ENCODE assay signal across 1 cellular context in the genomic region with DNA sequence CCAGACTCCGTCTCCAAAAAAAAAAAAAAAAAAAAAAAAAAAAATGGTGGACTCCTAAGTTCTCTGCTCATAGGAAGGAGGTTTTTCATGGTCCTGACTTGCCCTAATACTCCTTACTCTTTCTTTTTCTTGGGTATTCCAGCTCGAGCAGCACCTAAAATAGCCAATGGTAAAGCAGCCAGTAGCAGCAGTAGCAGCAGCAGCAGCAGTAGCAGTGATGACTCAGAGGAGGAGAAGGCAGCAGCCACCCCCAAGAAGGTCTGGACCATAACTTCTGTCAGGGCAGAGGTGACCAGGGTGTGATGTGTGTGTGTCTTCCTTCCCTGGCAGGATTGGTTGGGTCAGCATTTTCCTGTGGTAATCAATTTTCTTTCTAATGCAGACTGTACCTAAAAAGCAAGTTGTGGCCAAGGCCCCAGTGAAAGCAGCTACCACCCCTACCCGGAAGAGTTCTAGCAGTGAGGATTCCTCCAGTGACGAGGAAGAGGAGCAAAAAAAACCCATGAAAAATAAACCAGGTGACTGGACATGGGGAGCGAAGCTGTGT.
TF ChIP-seq lines count a peak whose summit lies in the region.

No MANE protein-coding gene starts in this region.

TF ChIP-seq in SK-N-SH treated with all-trans-retinoic acid at 6 μM for 48 hours, 23 proteins besides CTCF, POLR2A, EP300 and RAD21 (continued from another document):
- TF ChIP-seq, protein P1, sequence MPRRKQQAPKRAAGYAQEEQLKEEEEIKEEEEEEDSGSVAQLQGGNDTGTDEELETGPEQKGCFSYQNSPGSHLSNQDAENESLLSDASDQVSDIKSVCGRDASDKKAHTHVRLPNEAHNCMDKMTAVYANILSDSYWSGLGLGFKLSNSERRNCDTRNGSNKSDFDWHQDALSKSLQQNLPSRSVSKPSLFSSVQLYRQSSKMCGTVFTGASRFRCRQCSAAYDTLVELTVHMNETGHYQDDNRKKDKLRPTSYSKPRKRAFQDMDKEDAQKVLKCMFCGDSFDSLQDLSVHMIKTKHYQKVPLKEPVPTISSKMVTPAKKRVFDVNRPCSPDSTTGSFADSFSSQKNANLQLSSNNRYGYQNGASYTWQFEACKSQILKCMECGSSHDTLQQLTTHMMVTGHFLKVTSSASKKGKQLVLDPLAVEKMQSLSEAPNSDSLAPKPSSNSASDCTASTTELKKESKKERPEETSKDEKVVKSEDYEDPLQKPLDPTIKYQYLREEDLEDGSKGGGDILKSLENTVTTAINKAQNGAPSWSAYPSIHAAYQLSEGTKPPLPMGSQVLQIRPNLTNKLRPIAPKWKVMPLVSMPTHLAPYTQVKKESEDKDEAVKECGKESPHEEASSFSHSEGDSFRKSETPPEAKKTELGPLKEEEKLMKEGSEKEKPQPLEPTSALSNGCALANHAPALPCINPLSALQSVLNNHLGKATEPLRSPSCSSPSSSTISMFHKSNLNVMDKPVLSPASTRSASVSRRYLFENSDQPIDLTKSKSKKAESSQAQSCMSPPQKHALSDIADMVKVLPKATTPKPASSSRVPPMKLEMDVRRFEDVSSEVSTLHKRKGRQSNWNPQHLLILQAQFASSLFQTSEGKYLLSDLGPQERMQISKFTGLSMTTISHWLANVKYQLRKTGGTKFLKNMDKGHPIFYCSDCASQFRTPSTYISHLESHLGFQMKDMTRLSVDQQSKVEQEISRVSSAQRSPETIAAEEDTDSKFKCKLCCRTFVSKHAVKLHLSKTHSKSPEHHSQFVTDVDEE (CRISPR knock-in tag; IDR thresholded peaks at IDR 0.05), result no peak
- TF ChIP-seq TOX (CRISPR knock-in tag; IDR thresholded peaks at IDR 0.05; ENCODE audit: borderline replicate concordance), result no peak
- no peak for TF ChIP-seq ESRRG (CRISPR knock-in tag; IDR thresholded peaks at IDR 0.05)
- no peak for TF ChIP-seq ZFP30 (CRISPR knock-in tag; IDR thresholded peaks at IDR 0.05)
